ENCODE assay signal across 13 cellular contexts in the genomic region with DNA sequence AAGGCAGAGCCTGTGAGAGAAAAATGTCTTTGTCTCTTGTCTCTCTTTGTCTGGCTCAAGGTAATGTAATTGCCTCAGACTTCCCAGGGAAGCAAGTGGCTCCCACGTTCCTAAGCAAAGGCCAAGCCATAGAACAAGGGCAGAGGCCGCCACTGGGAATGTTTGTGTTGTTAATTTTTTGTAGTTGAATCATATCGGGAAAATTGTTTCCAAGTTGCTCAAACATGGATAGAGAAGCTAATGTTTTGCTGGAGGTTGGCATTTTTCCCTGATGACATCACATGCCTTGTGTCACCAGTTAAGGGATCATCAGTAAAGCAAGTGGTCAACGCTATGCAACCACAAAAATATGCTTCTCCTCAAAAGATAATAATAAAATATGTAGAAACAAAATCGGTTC.
A peak's percentile ranks its signal among the peaks of the same experiment; 100 is the strongest.
DNase-seq lines count a peak whose midpoint lies in the region; ATAC-seq and TF ChIP-seq lines count a peak whose summit lies in the region.
"Had no signal": no experiment of that assay in that cellular context is flagged by ENCODE, and none has a peak within 500 bp of the region (broad histone marks: within the 10 kb centered on the region; RNA-seq: fewer than 3 reads in every experiment).

No MANE protein-coding gene starts in this region.

- CTCF ChIA-PET in Caco-2 (lab: Charles Lee) = interaction anchor here (0.7 to 1.2 kb wide), 2 partner anchors 11 to 31 kb away, joined by 3 to 4 read pairs; no protein-coding TSS in a partner anchor

- TF ChIP-seq POLR2A in ovary (IDR thresholded peaks at IDR 0.05) = no peak

- POLR2A ChIA-PET in Caco-2 (lab: Charles Lee) = interaction anchor here (0.6 kb wide), 2 partner anchors 28 to 555 kb away, joined by 3 read pairs; a partner anchor contains a TSS

- H3K27ac ChIP-seq in ovary = peak overlapping the region in 1 of 2 donors; percentile 23
- H3K27ac ChIP-seq: HL-60 had no signal

- peaks cover 52% of the 10 kb centered on the region for H3K4me1 ChIP-seq in Caco-2
- H3K4me1 ChIP-seq in ovary (ENCODE audit: insufficient read depth) = peaks cover 4% of the 10 kb centered on the region

- no peaks in the 10 kb centered on the region for H3K27me3 ChIP-seq in Caco-2 (replicated peaks; ENCODE audit: control insufficient read depth, insufficient read depth, low read length)
- no peaks in the 10 kb centered on the region for H3K27me3 ChIP-seq in ovary

- WGBS in ovary, 3 donors = 3 to 7% (median 6%) methylated on average over 5 of the region's 5 CpGs

- peaks cover 13% of the 10 kb centered on the region for H3K9me3 Mint-ChIP-seq in Caco-2 (ENCODE audit: unreplicated experiment)
- H3K9me3 Mint-ChIP-seq in immature natural killer cell = no peaks in the 10 kb centered on the region

- H3K27ac Mint-ChIP-seq in Caco-2 (ENCODE audit: unreplicated experiment) = peak overlapping the region; percentile 91
- no peak overlapping the region for H3K27ac Mint-ChIP-seq in immature natural killer cell
- H3K27ac Mint-ChIP-seq: CD4-positive, alpha-beta memory T cell had no signal

- H3K4me3 ChIP-seq in Caco-2 (ENCODE audit: low read depth, low read length) = no peak overlapping the region
- H3K4me3 ChIP-seq in fibroblast of pulmonary artery (replicated peaks; ENCODE audit: low read depth, low read length) = no peak overlapping the region
- no peak overlapping the region for H3K4me3 ChIP-seq in ovary

- H3K4me1 Mint-ChIP-seq in Caco-2 (ENCODE audit: low read depth, unreplicated experiment) = peaks cover 29% of the 10 kb centered on the region
- H3K4me1 Mint-ChIP-seq in immature natural killer cell = no peaks in the 10 kb centered on the region
- H3K4me1 Mint-ChIP-seq: CD4-positive, alpha-beta memory T cell had no signal

- H3K4me3 Mint-ChIP-seq in Caco-2 (ENCODE audit: unreplicated experiment) (peak overlapping the region; percentile 11), immature natural killer cell (no peak overlapping the region)
- H3K4me3 Mint-ChIP-seq: CD4-positive, alpha-beta memory T cell had no signal

- no TSS peak for BruUV-seq in Caco-2 (replicated peaks; lab: Mats Ljungman, UMichigan)

- H3K36me3 Mint-ChIP-seq in Caco-2 (ENCODE audit: insufficient read depth, unreplicated experiment) (peaks cover 5% of the 10 kb centered on the region), immature natural killer cell (no peaks in the 10 kb centered on the region)

- H3K27me3 Mint-ChIP-seq in Caco-2 (ENCODE audit: insufficient read depth, unreplicated experiment) = no peaks in the 10 kb centered on the region
- H3K27me3 Mint-ChIP-seq in immature natural killer cell (ENCODE audit: low read depth in 3 of 3) = peaks cover 0 to 11% (median 9%) of the 10 kb centered on the region in 3 donors
- H3K27me3 Mint-ChIP-seq: CD4-positive, alpha-beta memory T cell had no signal

- no peak for TF ChIP-seq CTCF in Caco-2 (IDR thresholded peaks at IDR 0.05; ENCODE audit: insufficient read depth in 1 of 2, low read depth in 1 of 2, low read length in 1 of 2, severe bottlenecking in 1 of 2, unreplicated experiment in 1 of 2)
- no peak for TF ChIP-seq CTCF in fibroblast of pulmonary artery (IDR thresholded peaks at IDR 0.05; ENCODE audit: low read length, missing control alignments)
- TF ChIP-seq CTCF in ovary (IDR thresholded peaks at IDR 0.05) = no peak

- ATAC-seq in SK-N-SH treated with all-trans-retinoic acid at 6 μM for 48 hours (peak; percentile 51; the same call in 2 of the 3 replicates), GM21529 (IDR thresholded peaks at IDR 0.05; ENCODE audit: unreplicated experiment) (no peak)

- H3K9me3 ChIP-seq in Caco-2 (no peaks in the 10 kb centered on the region; the same call in 1 of the 2 replicates), ovary (no peaks in the 10 kb centered on the region)

- intact Hi-C loops in Caco-2 (cut with micrococcal nuclease; ENCODE audit: unreplicated experiment) (no loop called here), ovary (cut with DNase I) (no loop called here)

- no peak for TF ChIP-seq EP300 in ovary (IDR thresholded peaks at IDR 0.05)

- H3K36me3 ChIP-seq in Caco-2 (ENCODE audit: control insufficient read depth, insufficient read depth, low read length) = no peaks in the 10 kb centered on the region
- H3K36me3 ChIP-seq in ovary = no peaks in the 10 kb centered on the region

- DNase-seq in Caco-2 = peak; percentile 73 to 86
- DNase-seq in fibroblast of pulmonary artery (ENCODE audit: low read depth) = peak; percentile 100
- peak; percentile 52 to 82 (median 66) for DNase-seq in ovary
- no peak for DNase-seq in NCI-H748 treated with DMSO at 0.1 percent for 48 hours (lab: John Stamatoyannopoulos, UW)
- no peak for DNase-seq in immature natural killer cell
- DNase-seq in stimulated activated naive CD4-positive, alpha-beta T cell (lab: John Stamatoyannopoulos, UW) = no peak
- DNase-seq: CD4-positive, alpha-beta memory T cell; head of caudate nucleus; NK-92 treated with Interleukin-12 subunit alpha and Interleukin-12 subunit beta, amount 100 ng/mL, for 24 hours; retina had no signal

TF ChIP-seq in SK-N-SH treated with all-trans-retinoic acid at 6 μM for 48 hours, 23 proteins besides CTCF, POLR2A, EP300 and RAD21:
- TF ChIP-seq SNAI2 (CRISPR knock-in tag; IDR thresholded peaks at IDR 0.05) = no peak
- TF ChIP-seq ISL1 (CRISPR knock-in tag; IDR thresholded peaks at IDR 0.05) = 0 out of 2 replicates have a peak, but pooled peaks have one; percentile 21
TF ChIP-seq in SK-N-SH treated with all-trans-retinoic acid at 6 μM for 48 hours: peak in this region for 1.

Comparison
In these comparisons a context has a peak if more than half of its experiments do, and no peak if none do; other contexts are left out.
1. DNase-seq: peak in Caco-2 (2 of 2), fibroblast of pulmonary artery (single experiment) and ovary (5 of 5); none in NCI-H748 treated with DMSO at 0.1 percent for 48 hours (single experiment), immature natural killer cell (0 of 3) and stimulated activated naive CD4-positive, alpha-beta T cell (0 of 6).